ENCODE assay signal across 16 cellular contexts in the genomic region with DNA sequence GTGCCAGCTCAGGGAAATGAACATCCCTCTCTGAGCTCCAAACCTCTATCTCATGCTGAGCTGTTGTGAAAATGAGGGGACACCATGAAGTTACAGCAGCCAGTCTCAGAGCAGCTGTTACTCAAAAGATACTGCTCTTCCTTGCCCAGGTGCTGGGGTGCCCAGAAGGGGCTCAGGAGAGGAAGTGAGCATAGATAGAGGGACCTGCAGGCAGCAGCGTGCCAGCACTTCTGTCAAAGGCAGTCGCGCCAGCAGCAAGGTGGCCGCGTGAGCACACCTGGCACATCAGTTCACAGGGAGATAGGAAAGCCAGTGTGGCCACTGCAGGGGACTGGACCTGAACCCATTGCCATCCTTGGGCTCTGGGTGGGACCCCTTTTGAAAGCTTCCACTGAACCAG. TPM values are rescaled to one million over a fixed set of nuclear protein-coding genes. Genes with fewer than 3 reads are reported as not detected.
"Had no signal": no experiment of that assay in that cellular context is flagged by ENCODE, and none has a peak within 500 bp of the region (broad histone marks: within the 10 kb centered on the region; RNA-seq: fewer than 3 reads in every experiment).

No MANE protein-coding gene starts in this region.

- H3K4me3 ChIP-seq: dorsolateral prefrontal cortex, uterus had no signal

- H3K27ac ChIP-seq: epithelial cell of prostate, uterus had no signal

- H3K4me3 Mint-ChIP-seq: activated CD4-positive, alpha-beta memory T cell treated with anti-CD3 and anti-CD28 coated beads for 36 hours; activated naive CD8-positive, alpha-beta T cell; natural killer cell treated with Interleukin-12 subunit alpha and Interleukin-12 subunit beta and Interleukin-15 and Interleukin-18, amount 100 ng/mL, for 72 hours; WTC11 had no signal

- ATAC-seq: natural killer cell treated with Interleukin-12 subunit alpha and Interleukin-12 subunit beta and Interleukin-15 and Interleukin-18, amount 100 ng/mL, for 72 hours; WTC11 had no signal

- H3K27ac Mint-ChIP-seq: activated CD4-positive, alpha-beta memory T cell treated with anti-CD3 and anti-CD28 coated beads for 36 hours; activated naive CD8-positive, alpha-beta T cell; natural killer cell treated with Interleukin-12 subunit alpha and Interleukin-12 subunit beta and Interleukin-15 and Interleukin-18, amount 100 ng/mL, for 72 hours; WTC11 had no signal

- DNase-seq: activated CD4-positive, alpha-beta memory T cell treated with anti-CD3 and anti-CD28 coated beads for 36 hours; activated CD4-positive, alpha-beta T cell treated with anti-CD3 and anti-CD28 coated beads for 4 hours; activated T-cell treated with anti-CD3 and anti-CD28 coated beads for 4 hours; dorsolateral prefrontal cortex; foreskin fibroblast; occipital lobe; retina; stimulated activated CD4-positive, alpha-beta T cell treated with anti-CD3 and anti-CD28 coated beads, Interleukin-12 subunit alpha, Interleukin-12 subunit beta, amount 100 ng/mL, for 4 hours; stimulated activated CD4-positive, alpha-beta T cell treated with anti-CD3 and anti-CD28 coated beads, Interleukin-1b, Interleukin-23, amount 100 ng/mL, for 48 hours; stimulated activated CD8-positive, alpha-beta memory T cell treated with anti-CD3 and anti-CD28 coated beads, Interleukin-4, amount 100 ng/mL, for 48 hours; stimulated activated naive CD4-positive, alpha-beta T cell; uterus had no signal

- H3K36me3 ChIP-seq: uterus had no signal

- H3K9me3 Mint-ChIP-seq: activated CD4-positive, alpha-beta memory T cell treated with anti-CD3 and anti-CD28 coated beads for 36 hours; natural killer cell treated with Interleukin-12 subunit alpha and Interleukin-12 subunit beta and Interleukin-15 and Interleukin-18, amount 100 ng/mL, for 72 hours; WTC11 had no signal

- H3K36me3 Mint-ChIP-seq: activated CD4-positive, alpha-beta memory T cell treated with anti-CD3 and anti-CD28 coated beads for 36 hours; activated naive CD8-positive, alpha-beta T cell; natural killer cell treated with Interleukin-12 subunit alpha and Interleukin-12 subunit beta and Interleukin-15 and Interleukin-18, amount 100 ng/mL, for 72 hours; WTC11 had no signal

- H3K4me1 ChIP-seq: uterus had no signal

- H3K9me3 ChIP-seq: uterus had no signal

RNA-seq across cellular contexts. Expression of a gene that starts 27.8 kb away (rescaled TPM):
- total RNA-seq: natural killer cell treated with Interleukin-12 subunit alpha and Interleukin-12 subunit beta and Interleukin-15 and Interleukin-18, amount 100 ng/mL, for 72 hours had no signal
